Comparison of ENCODE assay signal across 8 cellular contexts in the genomic region with DNA sequence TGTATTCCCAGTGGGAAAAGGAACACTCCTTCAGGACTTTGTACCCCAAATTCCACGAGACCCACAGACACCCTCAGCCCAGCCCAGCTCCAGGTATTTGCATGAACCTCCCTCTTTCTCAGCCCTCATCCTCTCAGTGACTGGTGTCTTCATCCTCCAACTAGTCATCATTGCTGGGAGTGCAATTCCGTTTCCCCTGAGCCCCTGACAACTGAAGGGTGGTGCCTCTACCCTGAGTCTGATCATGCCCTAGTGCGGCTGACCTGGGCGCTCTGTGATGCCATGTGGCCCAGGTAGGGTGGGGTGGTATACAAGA. TPM values are rescaled to one million over a fixed set of nuclear protein-coding genes. Genes with fewer than 3 reads are reported as not detected.
DNase-seq lines count a peak whose midpoint lies in the region; ATAC-seq and TF ChIP-seq lines count a peak whose summit lies in the region.

No MANE protein-coding gene starts in this region.

- peaks cover 37% of the 10 kb centered on the region for H3K4me1 ChIP-seq in DOHH2 (ENCODE audit: control insufficient read depth, low read length)
- peaks cover 0 to 34% (median 26%) of the 10 kb centered on the region in 4 donors for H3K4me1 ChIP-seq in sigmoid colon

- H3K9me2 ChIP-seq in DOHH2 (replicated peaks; ENCODE audit: control insufficient read depth, low read length), result no peaks in the 10 kb centered on the region

- H3K9me3 ChIP-seq in DOHH2 (ENCODE audit: control insufficient read depth, insufficient read depth, low read length), result no peaks in the 10 kb centered on the region
- H3K9me3 ChIP-seq in sigmoid colon, result no peaks in the 10 kb centered on the region

- H3K36me3 ChIP-seq in DOHH2 (ENCODE audit: control insufficient read depth, low read length) (no peaks in the 10 kb centered on the region), sigmoid colon (no peaks in the 10 kb centered on the region)

- H3K27ac ChIP-seq in DOHH2 (ENCODE audit: low read depth, low read length), result 0 out of 2 replicates have a peak overlapping the region, but pooled peaks have one; percentile 19
- H3K27ac ChIP-seq in sigmoid colon, result peak overlapping the region; percentile 62 to 77 (median 74)

- peak overlapping the region; percentile 92 for H3K4me2 ChIP-seq in DOHH2 (ENCODE audit: low read length)

- H4K20me1 ChIP-seq in DOHH2 (ENCODE audit: control insufficient read depth, insufficient read depth, low read depth, low read length), result no peaks in the 10 kb centered on the region

- H3K27me3 ChIP-seq in DOHH2 (ENCODE audit: control insufficient read depth, low read length), result no peaks in the 10 kb centered on the region
- no peaks in the 10 kb centered on the region for H3K27me3 ChIP-seq in sigmoid colon

- peaks cover 8% of the 10 kb centered on the region for H3K79me2 ChIP-seq in DOHH2 (ENCODE audit: control insufficient read depth, low read length)

- no peaks in the 10 kb centered on the region; the same call in 1 of the 2 replicates for H3F3A ChIP-seq in DOHH2 (ENCODE audit: control insufficient read depth, insufficient read depth)

- no peak for TF ChIP-seq EP300 in sigmoid colon (IDR thresholded peaks at IDR 0.05)

- WGBS in sigmoid colon, 2 donors, result 4 to 12% methylated on average over 4 of the region's 4 CpGs

- TF ChIP-seq CTCF in DOHH2 (IDR thresholded peaks at IDR 0.05; ENCODE audit: low read depth, low read length, poor library complexity, severe bottlenecking) (no peak), epithelial cell of esophagus (IDR thresholded peaks at IDR 0.05; ENCODE audit: insufficient read depth, low read depth, low read length, missing control alignments) (no peak), sigmoid colon (IDR thresholded peaks at IDR 0.05) (no peak)

- peak; percentile 3 for ATAC-seq in GM21737 (IDR thresholded peaks at IDR 0.05; ENCODE audit: unreplicated experiment)

- intact Hi-C loops in sigmoid colon (cut with DNase I), result no loop called here

- no peak for TF ChIP-seq POLR2A in sigmoid colon (IDR thresholded peaks at IDR 0.05)

- H3K4me3 ChIP-seq in DOHH2 (ENCODE audit: low read length) (peak overlapping the region; percentile 87), epithelial cell of esophagus (ENCODE audit: low read length) (peak overlapping the region; percentile 62), sigmoid colon (peak overlapping the region; percentile 38 to 59 (median 54))

- peak; percentile 55 for DNase-seq in NOMO-1 treated with DMSO at 0.1 percent for 48 hours (lab: John Stamatoyannopoulos, UW; ENCODE audit: unreplicated experiment)
- DNase-seq in epithelial cell of esophagus (ENCODE audit: low read depth), result peak; percentile 11
- peak; percentile 48 for DNase-seq in sigmoid colon
- DNase-seq in iPS-NIHi7 (ENCODE audit: extremely low spot score), result no peak
- DNase-seq in HCEC 1CT, result no peak
- DNase-seq in inferior parietal cortex (ENCODE audit: extremely low spot score), result no peak

RNA-seq across cellular contexts. Expression of a gene that starts 3.8 kb away (rescaled TPM):
- 10 to 100 TPM; 23.5 to 59.8 (median 30.9) TPM for total RNA-seq in sigmoid colon
- 10 to 100 TPM in 2 of 3 donors, 1 to 10 TPM in 1; 5.4 to 63.2 (median 10.4) TPM for polyA plus RNA-seq in sigmoid colon

RNA-seq across cellular contexts. Expression of a gene that starts 24.6 kb away (rescaled TPM):
- 10 to 100 TPM; 17.5 to 31.1 (median 22.5) TPM for total RNA-seq in sigmoid colon
- polyA plus RNA-seq in sigmoid colon, result 10 to 100 TPM; 14.4 to 25.6 (median 17.6) TPM

RNA-seq across cellular contexts. Expression of a gene that starts 36.9 kb away (rescaled TPM):
- 10 to 100 TPM; 13.7 to 18.3 (median 15.3) TPM for total RNA-seq in sigmoid colon
- polyA plus RNA-seq in sigmoid colon, result 10 to 100 TPM; 16.2 to 23.5 (median 19.0) TPM

RNA-seq across cellular contexts. Expression of a gene that starts 43.4 kb away (rescaled TPM):
- total RNA-seq in sigmoid colon, result 1 to 10 TPM; 3.3 to 5.4 (median 4.3) TPM
- 1 to 10 TPM; 3.0 to 6.0 (median 5.1) TPM for polyA plus RNA-seq in sigmoid colon

Comparison
In these comparisons a context has a peak if more than half of its experiments do, and no peak if none do; other contexts are left out.
1. DNase-seq: peak in NOMO-1 treated with DMSO at 0.1 percent for 48 hours (single experiment), epithelial cell of esophagus (single experiment) and sigmoid colon (single experiment); none in iPS-NIHi7 (single experiment), HCEC 1CT (single experiment) and inferior parietal cortex (single experiment).
2. Peak in every context shown above with its lines, with median percentiles within 50 percentile points of each other: H3K4me3 ChIP-seq.